In genomic region chr16:49911430-49911829, GRCh38 we compare ENCODE assay signal across 30 cellular contexts. TPM values are rescaled to one million over a fixed set of nuclear protein-coding genes. Genes with fewer than 3 reads are reported as not detected.
"Had no signal": no experiment of that assay in that cellular context is flagged by ENCODE, and none has a peak within 500 bp of the region (broad histone marks: within the 10 kb centered on the region; RNA-seq: fewer than 3 reads in every experiment).

No MANE protein-coding gene starts in this region.

- ATAC-seq: heart left ventricle; left colon; left lung; lower lobe of right lung; pancreas; right cardiac atrium; stimulated activated effector memory CD8-positive, alpha-beta T cell treated with anti-CD3 and anti-CD28 coated beads, Interleukin-12 subunit alpha, Interleukin-12 subunit beta, amount 100 ng/mL, for 72 hours; upper lobe of right lung had no signal

- H3K27me3 ChIP-seq: left lung, pancreas, sigmoid colon, spleen, suprapubic skin, upper lobe of right lung had no signal

- H3K4me3 ChIP-seq: heart left ventricle, left lung, lower lobe of right lung, pancreas, prostate gland, sigmoid colon, spleen, suprapubic skin, thoracic aorta, tibial artery, upper lobe of right lung had no signal

- DNase-seq: heart left ventricle; hypothalamus; immature natural killer cell; kidney; left colon; left lung; lower lobe of right lung; mammary epithelial cell; mesenchymal stem cell; naive B cell; nucleus accumbens; right cardiac atrium; sigmoid colon; small intestine; spleen; stimulated activated CD4-positive, alpha-beta T cell treated with anti-CD3 and anti-CD28 coated beads, Interleukin-4, amount 100 ng/mL, for 24 hours; stimulated activated naive CD4-positive, alpha-beta T cell; tibial artery; trophoblast cell; upper lobe of right lung had no signal

- FAIRE-seq: islet of Langerhans, kidney, pancreas, small intestine, urothelium cell line had no signal

- H3K36me3 ChIP-seq: heart left ventricle, left lung, lower lobe of right lung, pancreas, prostate gland, sigmoid colon, spleen, suprapubic skin, thoracic aorta, tibial artery, upper lobe of right lung had no signal

- H3K4me3 Mint-ChIP-seq: immature natural killer cell; mesothelial cell of epicardium; naive B cell; nephron progenitor cell; stimulated activated effector memory CD8-positive, alpha-beta T cell treated with anti-CD3 and anti-CD28 coated beads, Interleukin-12 subunit alpha, Interleukin-12 subunit beta, amount 100 ng/mL, for 72 hours; stimulated activated naive CD8-positive, alpha-beta T cell treated with anti-CD3 and anti-CD28 coated beads, Interleukin-15, Interleukin-2, amounts not matched to agents 100 ng/mL and 50 ng/mL, for 24 hours had no signal

- H3K9me3 Mint-ChIP-seq: immature natural killer cell; stimulated activated naive CD8-positive, alpha-beta T cell treated with anti-CD3 and anti-CD28 coated beads, Interleukin-15, Interleukin-2, amounts not matched to agents 100 ng/mL and 50 ng/mL, for 24 hours had no signal

- H3K4me1 Mint-ChIP-seq: naive B cell; stimulated activated effector memory CD8-positive, alpha-beta T cell treated with anti-CD3 and anti-CD28 coated beads, Interleukin-12 subunit alpha, Interleukin-12 subunit beta, amount 100 ng/mL, for 72 hours had no signal

- H3K27ac ChIP-seq: heart left ventricle, left lung, lower lobe of right lung, pancreas, prostate gland, sigmoid colon, spleen, suprapubic skin, thoracic aorta, tibial artery, upper lobe of right lung had no signal

- H3K27ac Mint-ChIP-seq: naive B cell; stimulated activated effector memory CD8-positive, alpha-beta T cell treated with anti-CD3 and anti-CD28 coated beads, Interleukin-12 subunit alpha, Interleukin-12 subunit beta, amount 100 ng/mL, for 72 hours; stimulated activated naive CD8-positive, alpha-beta T cell treated with anti-CD3 and anti-CD28 coated beads, Interleukin-15, Interleukin-2, amounts not matched to agents 100 ng/mL and 50 ng/mL, for 24 hours had no signal

- H3K36me3 Mint-ChIP-seq: immature natural killer cell; mesothelial cell of epicardium; stimulated activated effector memory CD8-positive, alpha-beta T cell treated with anti-CD3 and anti-CD28 coated beads, Interleukin-12 subunit alpha, Interleukin-12 subunit beta, amount 100 ng/mL, for 72 hours had no signal

- H3K9me3 ChIP-seq: left lung, lower lobe of right lung, pancreas, prostate gland, suprapubic skin, thoracic aorta, upper lobe of right lung had no signal

- H3K4me1 ChIP-seq: heart left ventricle, left lung, lower lobe of right lung, pancreas, prostate gland, sigmoid colon, spleen, suprapubic skin, tibial artery, upper lobe of right lung had no signal

RNA-seq across cellular contexts. Expression of gene ZNF423, which starts 55.5 kb away (rescaled TPM):
- polyA plus RNA-seq: immature natural killer cell had no signal
